1 cellular context compared by ENCODE assay signal in genomic region chr12:120317258-120318105, GRCh38.
TF ChIP-seq lines count a peak whose summit lies in the region.

No MANE protein-coding gene starts in this region.

TF ChIP-seq in K562, 482 proteins besides CTCF, POLR2A, EP300 and RAD21 (continued from another document and continues in another):
- TF ChIP-seq ZNF318 (IDR thresholded peaks at IDR 0.05; ENCODE audit: borderline replicate concordance in 1 of 2, low read depth in 1 of 2) (peak in 1 of 2 experiments; percentile 53; a peak in 1 of 4 replicates), ZBTB12 (CRISPR knock-in tag; IDR thresholded peaks at IDR 0.05) (no peak), SMAD3 (CRISPR knock-in tag; conservative IDR thresholded peaks at IDR 0.05) (no peak), HMGN3 (IDR thresholded peaks at IDR 0.05; ENCODE audit: borderline replicate concordance, extremely low read depth, insufficient read length, low read depth, low read length) (peak; percentile 51), HNRNPH1 (optimal IDR thresholded peaks at IDR 0.05; ENCODE audit: low read depth, low read length) (no peak), ZNF407 (IDR thresholded peaks at IDR 0.05; ENCODE audit: low read depth) (no peak), CHD7 (IDR thresholded peaks at IDR 0.05; ENCODE audit: low read depth, low read length) (no peak), RFX1 (IDR thresholded peaks at IDR 0.05) (no peak), RBM17 (IDR thresholded peaks at IDR 0.05; ENCODE audit: borderline replicate concordance, low read depth, low read length) (no peak), NCOA6 (IDR thresholded peaks at IDR 0.05) (no peak), DMBX1 (CRISPR knock-in tag; IDR thresholded peaks at IDR 0.05; ENCODE audit: borderline replicate concordance) (no peak; the same call in 1 of the 2 replicates), ID3 (CRISPR knock-in tag; IDR thresholded peaks at IDR 0.05) (no peak), ID3 (tag; IDR thresholded peaks at IDR 0.05) (peak; percentile 71), MTA3 (IDR thresholded peaks at IDR 0.05; ENCODE audit: borderline replicate concordance) (peak; percentile 80; the same call in 1 of the 2 replicates), ETV6 (IDR thresholded peaks at IDR 0.05; ENCODE audit: borderline replicate concordance in 1 of 2, low read depth in 2 of 2, low read length in 1 of 2) (no peak), ETV6 (CRISPR knock-in tag; IDR thresholded peaks at IDR 0.05; ENCODE audit: borderline replicate concordance) (no peak), ZNF75A (CRISPR knock-in tag; IDR thresholded peaks at IDR 0.05) (no peak), BRD4 (IDR thresholded peaks at IDR 0.05) (peak; percentile 67; the same call in 1 of the 2 replicates), NR1H2 (CRISPR knock-in tag; IDR thresholded peaks at IDR 0.05) (no peak), ZNF444 (CRISPR knock-in tag; IDR thresholded peaks at IDR 0.05) (no peak), ETV1 (tag; conservative IDR thresholded peaks at IDR 0.05; ENCODE audit: low read depth) (no peak), KLF10 (CRISPR knock-in tag; IDR thresholded peaks at IDR 0.05) (no peak)
